In genomic region chr11:15641191-15641810, GRCh38 we compare ENCODE assay signal across 24 cellular contexts.
DNase-seq lines count a peak whose midpoint lies in the region; ATAC-seq and TF ChIP-seq lines count a peak whose summit lies in the region.
"Had no signal": no experiment of that assay in that cellular context is flagged by ENCODE, and none has a peak within 500 bp of the region (broad histone marks: within the 10 kb centered on the region; RNA-seq: fewer than 3 reads in every experiment).

No MANE protein-coding gene starts in this region.

- H3K4me1 ChIP-seq in IMR-90 (ENCODE audit: control insufficient read depth, insufficient read depth, low read length) (peaks cover 1% of the 10 kb centered on the region; the same call in 1 of the 2 replicates), hepatocyte (ENCODE audit: insufficient read depth) (peaks cover 10% of the 10 kb centered on the region)
- H3K4me1 ChIP-seq: ascending aorta, gastrocnemius medialis had no signal

- H3K9me2 ChIP-seq in hepatocyte (replicated peaks; ENCODE audit: insufficient read depth), result no peaks in the 10 kb centered on the region

- H3K4me3 Mint-ChIP-seq in activated CD4-positive, alpha-beta T cell treated with anti-CD3 and anti-CD28 coated beads, Interleukin-2, amount 10 ng/mL, durations not matched to agents 7 days and 5 days, result no peak overlapping the region
- no peak overlapping the region for H3K4me3 Mint-ChIP-seq in effector memory CD8-positive, alpha-beta T cell
- H3K4me3 Mint-ChIP-seq: activated CD4-positive, alpha-beta memory T cell treated with anti-CD3 and anti-CD28 coated beads for 36 hours; activated T-cell treated with anti-CD3 and anti-CD28 coated beads, Interleukin-2, amount 50 U/mL, for 4 hours; stimulated activated naive CD8-positive, alpha-beta T cell treated with anti-CD3 and anti-CD28 coated beads, Interleukin-15, Interleukin-2, amounts not matched to agents 100 ng/mL and 50 ng/mL, for 24 hours had no signal

- no peak overlapping the region for H2BK15ac ChIP-seq in IMR-90 (ENCODE audit: low read depth, low read length)

- H3K4me2 ChIP-seq in IMR-90 (ENCODE audit: low read depth, low read length) (peak overlapping the region; percentile 79), hepatocyte (peak overlapping the region; percentile 66)

- H3K14ac ChIP-seq in IMR-90 (replicated peaks; ENCODE audit: low read depth, low read length), result no peak overlapping the region

- no peak overlapping the region for H3K18ac ChIP-seq in IMR-90 (ENCODE audit: low read depth, low read length)

- TF ChIP-seq POLR2A in IMR-90 (IDR thresholded peaks at IDR 0.05; ENCODE audit: low read depth, low read length), result no peak

- WGBS in IMR-90 (ENCODE audit: extremely low coverage in 2 of 2, insufficient read length in 1 of 2), 2 experiments, result no CpG with 5 or more reads among the region's 9 CpGs
- 38% methylated on average over 9 of the region's 9 CpGs for WGBS in hepatocyte (ENCODE audit: low lambda C conversion rate, missing lambda C conversion rate)

- no peak overlapping the region for H4K8ac ChIP-seq in IMR-90 (ENCODE audit: low read depth in 2 of 2, low read length in 2 of 2)

- H3K36me3 ChIP-seq in IMR-90 (ENCODE audit: control insufficient read depth, insufficient read depth, low read length) (no peaks in the 10 kb centered on the region), hepatocyte (replicated peaks; ENCODE audit: insufficient read depth, low read depth) (no peaks in the 10 kb centered on the region)
- H3K36me3 ChIP-seq: ascending aorta, gastrocnemius medialis had no signal

- H2AK9ac ChIP-seq in IMR-90 (replicated peaks; ENCODE audit: low read depth, low read length, poor library complexity), result no peak overlapping the region

- no peaks in the 10 kb centered on the region for H3K9me3 Mint-ChIP-seq in activated CD4-positive, alpha-beta T cell treated with anti-CD3 and anti-CD28 coated beads, Interleukin-2, amount 10 ng/mL, durations not matched to agents 7 days and 5 days
- H3K9me3 Mint-ChIP-seq in effector memory CD8-positive, alpha-beta T cell, result no peaks in the 10 kb centered on the region
- H3K9me3 Mint-ChIP-seq: activated CD4-positive, alpha-beta memory T cell treated with anti-CD3 and anti-CD28 coated beads for 36 hours; activated T-cell treated with anti-CD3 and anti-CD28 coated beads, Interleukin-2, amount 50 U/mL, for 4 hours; stimulated activated naive CD8-positive, alpha-beta T cell treated with anti-CD3 and anti-CD28 coated beads, Interleukin-15, Interleukin-2, amounts not matched to agents 100 ng/mL and 50 ng/mL, for 24 hours had no signal

- H2BK5ac ChIP-seq in IMR-90 (ENCODE audit: low read depth, low read length, poor library complexity, severe bottlenecking), result no peak overlapping the region

- POLR2A ChIA-PET in IMR-90 (lab: Charles Lee; ENCODE audit: unreplicated experiment), result no interaction called here
- POLR2A ChIA-PET in activated CD4-positive, alpha-beta T cell treated with anti-CD3 and anti-CD28 coated beads, Interleukin-2, amount 10 ng/mL, durations not matched to agents 7 days and 5 days (lab: Charles Lee), result no interaction called here

- no TSS peak for BruUV-seq in IMR-90 (replicated peaks; lab: Mats Ljungman, UMichigan)

- no peak overlapping the region for H3K27ac Mint-ChIP-seq in activated CD4-positive, alpha-beta T cell treated with anti-CD3 and anti-CD28 coated beads, Interleukin-2, amount 10 ng/mL, durations not matched to agents 7 days and 5 days
- no peak overlapping the region for H3K27ac Mint-ChIP-seq in effector memory CD8-positive, alpha-beta T cell
- H3K27ac Mint-ChIP-seq: activated CD4-positive, alpha-beta memory T cell treated with anti-CD3 and anti-CD28 coated beads for 36 hours; stimulated activated naive CD8-positive, alpha-beta T cell treated with anti-CD3 and anti-CD28 coated beads, Interleukin-15, Interleukin-2, amounts not matched to agents 100 ng/mL and 50 ng/mL, for 24 hours had no signal

- ATAC-seq in GM19035 (IDR thresholded peaks at IDR 0.05; ENCODE audit: unreplicated experiment) (peak; percentile 73), IMR-90 (ENCODE audit: low read depth) (no peak), HG03025 (IDR thresholded peaks at IDR 0.05; ENCODE audit: low FRiP score, unreplicated experiment) (no peak)
- no peak for ATAC-seq in effector memory CD8-positive, alpha-beta T cell (replicated peaks)
- ATAC-seq: activated T-cell treated with anti-CD3 and anti-CD28 coated beads, Interleukin-2, amount 50 U/mL, for 4 hours; gastrocnemius medialis; HepG2; left ventricle myocardium superior had no signal

- H4K20me1 ChIP-seq in IMR-90 (ENCODE audit: insufficient read depth, low read length), result no peaks in the 10 kb centered on the region
- no peaks in the 10 kb centered on the region for H4K20me1 ChIP-seq in hepatocyte (ENCODE audit: insufficient read depth, poor library complexity, severe bottlenecking)

- H3K23ac ChIP-seq in IMR-90 (ENCODE audit: low read depth, low read length), result no peak overlapping the region

- H3K4me1 Mint-ChIP-seq in activated CD4-positive, alpha-beta T cell treated with anti-CD3 and anti-CD28 coated beads, Interleukin-2, amount 10 ng/mL, durations not matched to agents 7 days and 5 days, result no peaks in the 10 kb centered on the region
- no peaks in the 10 kb centered on the region for H3K4me1 Mint-ChIP-seq in effector memory CD8-positive, alpha-beta T cell (ENCODE audit: low read depth in 2 of 2)

- H2BK120ac ChIP-seq in IMR-90 (ENCODE audit: low read depth, low read length), result no peak overlapping the region

- CTCF ChIA-PET in IMR-90 (lab: Yijun Ruan, JAX), result interaction anchor here (0.7 kb wide), 1 partner anchor 11 kb away, joined by 3 read pairs; no protein-coding TSS in a partner anchor
- CTCF ChIA-PET in activated CD4-positive, alpha-beta T cell treated with anti-CD3 and anti-CD28 coated beads, Interleukin-2, amount 10 ng/mL, durations not matched to agents 7 days and 5 days (lab: Charles Lee), result no interaction called here

- H4K5ac ChIP-seq in IMR-90 (ENCODE audit: low read depth, low read length), result no peak overlapping the region

- H2AFZ ChIP-seq in IMR-90 (replicated peaks; ENCODE audit: low read length, poor library complexity) (peak overlapping the region; percentile 74), hepatocyte (no peak overlapping the region)

- no peaks in the 10 kb centered on the region for H3K36me3 Mint-ChIP-seq in activated CD4-positive, alpha-beta T cell treated with anti-CD3 and anti-CD28 coated beads, Interleukin-2, amount 10 ng/mL, durations not matched to agents 7 days and 5 days (ENCODE audit: low read depth)
- H3K36me3 Mint-ChIP-seq in effector memory CD8-positive, alpha-beta T cell (ENCODE audit: insufficient read depth), result no peaks in the 10 kb centered on the region
- H3K36me3 Mint-ChIP-seq: activated CD4-positive, alpha-beta memory T cell treated with anti-CD3 and anti-CD28 coated beads for 36 hours had no signal

- no peaks in the 10 kb centered on the region for H3K79me1 ChIP-seq in IMR-90 (ENCODE audit: low read depth in 1 of 2, low read length in 2 of 2)

- in situ Hi-C loops in ACHN (cut with HindIII; ENCODE audit: low pct_ligation_motif_present, low pct_unique_long_range_greater_than_20kb, low sequenced_read_pairs), result no loop called here
- in situ Hi-C loops in IMR-90 (cut with MboI; ENCODE audit: low sequenced_read_pairs), result loop anchor here (5.0 kb wide), 1 partner anchor 966 kb away; no protein-coding TSS in a partner anchor

- 0 out of 2 replicates have a peak overlapping the region, but pooled peaks have one; percentile 51 for H3K9ac ChIP-seq in IMR-90 (ENCODE audit: low read depth, low read length)

- H3K27me3 ChIP-seq in IMR-90 (ENCODE audit: control insufficient read depth, insufficient read depth, low read length), result peaks cover 3% of the 10 kb centered on the region
- no peaks in the 10 kb centered on the region for H3K27me3 ChIP-seq in hepatocyte
- H3K27me3 ChIP-seq: ascending aorta, gastrocnemius medialis had no signal

- no peaks in the 10 kb centered on the region for H3K27me3 Mint-ChIP-seq in activated CD4-positive, alpha-beta T cell treated with anti-CD3 and anti-CD28 coated beads, Interleukin-2, amount 10 ng/mL, durations not matched to agents 7 days and 5 days
- H3K27me3 Mint-ChIP-seq in effector memory CD8-positive, alpha-beta T cell, result no peaks in the 10 kb centered on the region
- H3K27me3 Mint-ChIP-seq: activated CD4-positive, alpha-beta memory T cell treated with anti-CD3 and anti-CD28 coated beads for 36 hours had no signal

- no peak overlapping the region for H3K4ac ChIP-seq in IMR-90 (ENCODE audit: low read depth, low read length)

- no peaks in the 10 kb centered on the region for H3K79me2 ChIP-seq in hepatocyte

- H4K91ac ChIP-seq in IMR-90 (ENCODE audit: insufficient read depth, low read depth, low read length), result no peak overlapping the region

- TF ChIP-seq RAD21 in IMR-90 (IDR thresholded peaks at IDR 0.05; ENCODE audit: low read length), result no peak

- DNase-seq in ACHN, result peak; percentile 15
- no peak for DNase-seq in IMR-90
- DNase-seq in hepatocyte (ENCODE audit: low spot score), result no peak
- no peak for DNase-seq in activated CD4-positive, alpha-beta T cell treated with anti-CD3 and anti-CD28 coated beads, Interleukin-2, amount 10 ng/mL, durations not matched to agents 7 days and 5 days
- no peak for DNase-seq in effector memory CD8-positive, alpha-beta T cell
- DNase-seq in activated CD4-positive, alpha-beta T cell treated with anti-CD3 and anti-CD28 coated beads for 4 hours, result no peak
- DNase-seq: activated CD4-positive, alpha-beta memory T cell treated with anti-CD3 and anti-CD28 coated beads for 36 hours; activated naive CD4-positive, alpha-beta T cell treated with anti-CD3 and anti-CD28 coated beads, Interleukin-2, amount 50 U/mL, for 16 hours; activated T-cell treated with anti-CD3 and anti-CD28 coated beads, Interleukin-2, amount 50 U/mL, for 4 hours; DMS 273 treated with DMSO at 0.1 percent for 48 hours; gastrocnemius medialis; HCEC 1CT; left ventricle myocardium superior; NCI-H146; SIG-M5; stimulated activated CD4-positive, alpha-beta T cell treated with anti-CD3 and anti-CD28 coated beads, Interleukin-2, amount 100 ng/mL, for 24 hours; T-helper 1 cell; trophoblast cell had no signal

- H2AK5ac ChIP-seq in IMR-90 (ENCODE audit: low read depth, low read length), result no peak overlapping the region

- H3K4me3 ChIP-seq in IMR-90 (ENCODE audit: insufficient read depth, low read depth, low read length), result peak overlapping the region; percentile 19
- H3K4me3 ChIP-seq in hepatocyte, result no peak overlapping the region
- H3K4me3 ChIP-seq: ascending aorta, gastrocnemius medialis had no signal

- H3K9me3 ChIP-seq in IMR-90 (ENCODE audit: control insufficient read depth, insufficient read depth, low read length), result peaks cover 3% of the 10 kb centered on the region; the same call in 1 of the 2 replicates
- no peaks in the 10 kb centered on the region for H3K9me3 ChIP-seq in hepatocyte (ENCODE audit: low read depth)
- H3K9me3 ChIP-seq: ascending aorta, gastrocnemius medialis had no signal

- H3K27ac ChIP-seq in IMR-90 (ENCODE audit: insufficient read depth, low read length) (no peak overlapping the region), hepatocyte (no peak overlapping the region)
- H3K27ac ChIP-seq: ascending aorta, C4-2B, gastrocnemius medialis had no signal

- H2BK20ac ChIP-seq in IMR-90 (ENCODE audit: low read depth, low read length), result no peak overlapping the region

- intact Hi-C loops in IMR-90 (cut with micrococcal nuclease), result no loop called here

- no peaks in the 10 kb centered on the region; the same call in 1 of the 2 replicates for H3K9me1 ChIP-seq in IMR-90 (ENCODE audit: insufficient read depth, low read length)

- no peak overlapping the region for H3K56ac ChIP-seq in IMR-90 (ENCODE audit: extremely low read depth, insufficient read depth, low read length)

- TF ChIP-seq CTCF in IMR-90 (conservative IDR thresholded peaks at IDR 0.05; ENCODE audit: low read depth, low read length) (no peak), hepatocyte (IDR thresholded peaks at IDR 0.05; ENCODE audit: poor library complexity) (no peak)

- dilution Hi-C loops in IMR-90 (cut with HindIII; ENCODE audit: low sequenced_read_pairs, unreplicated experiment), result no loop called here
